9 cellular contexts compared by ENCODE assay signal in genomic region chr7:114924066-114924712, GRCh38. TPM values are rescaled to one million over a fixed set of nuclear protein-coding genes. Genes with fewer than 3 reads are reported as not detected.
DNase-seq lines count a peak whose midpoint lies in the region; ATAC-seq and TF ChIP-seq lines count a peak whose summit lies in the region.
"Had no signal": no experiment of that assay in that cellular context is flagged by ENCODE, and none has a peak within 500 bp of the region (broad histone marks: within the 10 kb centered on the region; RNA-seq: fewer than 3 reads in every experiment).

No MANE protein-coding gene starts in this region.

- H3K36me3 ChIP-seq in Loucy (ENCODE audit: insufficient read depth, low read length) (no peaks in the 10 kb centered on the region), esophagus muscularis mucosa (no peaks in the 10 kb centered on the region), suprapubic skin (no peaks in the 10 kb centered on the region)
- H3K36me3 ChIP-seq: BLaER1 treated with 17β-estradiol and CSF1 and Interleukin-3, amounts not matched to agents 10 nM and 100 nM had no signal

- H3F3A ChIP-seq in Loucy (ENCODE audit: low read depth): no peaks in the 10 kb centered on the region

- H3K27me3 Mint-ChIP-seq in activated CD4-positive, alpha-beta T cell treated with anti-CD3 and anti-CD28 coated beads, Interleukin-2, amount 10 ng/mL, durations not matched to agents 7 days and 5 days: no peaks in the 10 kb centered on the region

- WGBS in esophagus muscularis mucosa: 42% methylated on average over 4 of the region's 4 CpGs
- WGBS in suprapubic skin: 49% methylated on average over 4 of the region's 4 CpGs

- no peak for TF ChIP-seq EP300 in esophagus muscularis mucosa (IDR thresholded peaks at IDR 0.05)
- no peak for TF ChIP-seq EP300 in suprapubic skin (IDR thresholded peaks at IDR 0.05)

- no peaks in the 10 kb centered on the region for H3K9me3 ChIP-seq in Loucy (ENCODE audit: insufficient read depth, low read depth, low read length)
- H3K9me3 ChIP-seq in esophagus muscularis mucosa: no peaks in the 10 kb centered on the region
- no peaks in the 10 kb centered on the region for H3K9me3 ChIP-seq in suprapubic skin

- H3K4me3 Mint-ChIP-seq in activated CD4-positive, alpha-beta T cell treated with anti-CD3 and anti-CD28 coated beads, Interleukin-2, amount 10 ng/mL, durations not matched to agents 7 days and 5 days: peak overlapping the region; percentile 87

- intact Hi-C loops in esophagus muscularis mucosa (cut with DNase I): loop anchor here (5.0 kb wide), 1 partner anchor 83 kb away; no protein-coding TSS in a partner anchor

- no peaks in the 10 kb centered on the region for H4K20me1 ChIP-seq in Loucy (ENCODE audit: insufficient read depth, low read length, poor library complexity, severe bottlenecking)
- H4K20me1 ChIP-seq: BLaER1 treated with 17β-estradiol and CSF1 and Interleukin-3, amounts not matched to agents 10 nM and 100 nM had no signal

- H3K27me3 ChIP-seq in Loucy (ENCODE audit: insufficient read depth, low read length, poor library complexity, severe bottlenecking) (peaks cover 28% of the 10 kb centered on the region), esophagus muscularis mucosa (no peaks in the 10 kb centered on the region), suprapubic skin (no peaks in the 10 kb centered on the region)
- H3K27me3 ChIP-seq: BLaER1 treated with 17β-estradiol and CSF1 and Interleukin-3, amounts not matched to agents 10 nM and 100 nM had no signal

- H3K27ac ChIP-seq in esophagus muscularis mucosa (replicated peaks in 1 of 4): peak overlapping the region; percentile 86 to 96 (median 94)
- no peak overlapping the region for H3K27ac ChIP-seq in suprapubic skin
- H3K27ac ChIP-seq: BLaER1 treated with 17β-estradiol and CSF1 and Interleukin-3, amounts not matched to agents 10 nM and 100 nM had no signal

- H3K4me1 ChIP-seq in Loucy (ENCODE audit: insufficient read depth, low read length, poor library complexity, severe bottlenecking) (peaks cover 17% of the 10 kb centered on the region), esophagus muscularis mucosa (peaks cover 14 to 57% (median 47%) of the 10 kb centered on the region in 4 donors), suprapubic skin (peaks cover 26% of the 10 kb centered on the region)

- peak overlapping the region; percentile 95 for H3K27ac Mint-ChIP-seq in activated CD4-positive, alpha-beta T cell treated with anti-CD3 and anti-CD28 coated beads, Interleukin-2, amount 10 ng/mL, durations not matched to agents 7 days and 5 days

- H3K4me1 Mint-ChIP-seq in activated CD4-positive, alpha-beta T cell treated with anti-CD3 and anti-CD28 coated beads, Interleukin-2, amount 10 ng/mL, durations not matched to agents 7 days and 5 days: peaks cover 38% of the 10 kb centered on the region

- peak overlapping the region; percentile 87 for H3K4me2 ChIP-seq in Loucy (ENCODE audit: low read depth, low read length, poor library complexity, severe bottlenecking)
- H3K4me2 ChIP-seq: BLaER1 treated with 17β-estradiol and CSF1 and Interleukin-3, amounts not matched to agents 10 nM and 100 nM had no signal

- CTCF ChIA-PET in activated CD4-positive, alpha-beta T cell treated with anti-CD3 and anti-CD28 coated beads, Interleukin-2, amount 10 ng/mL, durations not matched to agents 7 days and 5 days (lab: Charles Lee): interaction anchor here (0.9 to 2.3 kb wide), 5 partner anchors 8 to 307 kb away, joined by 3 to 9 read pairs (median 6); no protein-coding TSS in a partner anchor

- no peak overlapping the region for H3K9ac ChIP-seq in Loucy (ENCODE audit: low read depth, low read length, poor library complexity, severe bottlenecking)
- H3K9ac ChIP-seq: BLaER1 treated with 17β-estradiol and CSF1 and Interleukin-3, amounts not matched to agents 10 nM and 100 nM had no signal

- no peaks in the 10 kb centered on the region for H3K9me3 Mint-ChIP-seq in activated CD4-positive, alpha-beta T cell treated with anti-CD3 and anti-CD28 coated beads, Interleukin-2, amount 10 ng/mL, durations not matched to agents 7 days and 5 days

- peak overlapping the region; percentile 97; the same call in 1 of the 2 replicates for H2AFZ ChIP-seq in Loucy (ENCODE audit: low read length)

- TF ChIP-seq CTCF in Loucy (conservative IDR thresholded peaks at IDR 0.05; ENCODE audit: low read length) (no peak), esophagus muscularis mucosa (IDR thresholded peaks at IDR 0.05) (no peak), suprapubic skin (IDR thresholded peaks at IDR 0.05) (no peak)

- no peak for ATAC-seq in HG03039 (IDR thresholded peaks at IDR 0.05; ENCODE audit: unreplicated experiment)

- H3K36me3 Mint-ChIP-seq in activated CD4-positive, alpha-beta T cell treated with anti-CD3 and anti-CD28 coated beads, Interleukin-2, amount 10 ng/mL, durations not matched to agents 7 days and 5 days (ENCODE audit: low read depth): peaks cover 29% of the 10 kb centered on the region

- H3K79me2 ChIP-seq in Loucy (ENCODE audit: insufficient read depth, low read length): no peaks in the 10 kb centered on the region

- DNase-seq in activated CD4-positive, alpha-beta T cell treated with anti-CD3 and anti-CD28 coated beads, Interleukin-2, amount 10 ng/mL, durations not matched to agents 7 days and 5 days: no peak
- no peak for DNase-seq in activated CD4-positive, alpha-beta T cell treated with anti-CD3 and anti-CD28 coated beads, Interleukin-2, amount 50 U/mL, for 48 hours
- DNase-seq in esophagus muscularis mucosa (ENCODE audit: extremely low spot score): no peak
- no peak for DNase-seq in suprapubic skin (ENCODE audit: low spot score in 2 of 2)
- no peak for DNase-seq in erythroblast (lab: John Stamatoyannopoulos, UW)
- no peak for DNase-seq in NCI-H1417 treated with DMSO at 0.1 percent for 48 hours (lab: John Stamatoyannopoulos, UW)

- H3K4me3 ChIP-seq in Loucy (ENCODE audit: low read length, poor library complexity, severe bottlenecking) (no peak overlapping the region), esophagus muscularis mucosa (peak overlapping the region; percentile 75 to 91 (median 88)), suprapubic skin (peak overlapping the region; percentile 86)
- H3K4me3 ChIP-seq: BLaER1 treated with 17β-estradiol and CSF1 and Interleukin-3, amounts not matched to agents 10 nM and 100 nM had no signal

- TF ChIP-seq POLR2A in esophagus muscularis mucosa (IDR thresholded peaks at IDR 0.05; ENCODE audit: low read depth) (no peak), suprapubic skin (IDR thresholded peaks at IDR 0.05) (no peak), erythroblast (IDR thresholded peaks at IDR 0.05; ENCODE audit: low read length) (no peak)

- H3K9me2 ChIP-seq in Loucy (replicated peaks; ENCODE audit: low read depth, low read length): no peaks in the 10 kb centered on the region

- POLR2A ChIA-PET in activated CD4-positive, alpha-beta T cell treated with anti-CD3 and anti-CD28 coated beads, Interleukin-2, amount 10 ng/mL, durations not matched to agents 7 days and 5 days (lab: Charles Lee): interaction anchor here (1.1 kb wide), 1 partner anchor 58 kb away, joined by 3 read pairs; no protein-coding TSS in a partner anchor

RNA-seq across cellular contexts. Expression of gene MDFIC, which starts 2.3 kb away (rescaled TPM):
- 10 to 100 TPM; 75.4 to 91.2 TPM for total RNA-seq in activated CD4-positive, alpha-beta T cell treated with anti-CD3 and anti-CD28 coated beads, Interleukin-2, amount 10 ng/mL, durations not matched to agents 7 days and 5 days
- 10 to 100 TPM; 34.5 to 71.3 (median 36.5) TPM for total RNA-seq in esophagus muscularis mucosa
- total RNA-seq in suprapubic skin: 10 to 100 TPM; 15.7 to 37.8 (median 28.1) TPM
